Comparison of ENCODE assay signal across 26 cellular contexts in genomic region chr11:3956038-3956437, GRCh38.
DNase-seq lines count a peak whose midpoint lies in the region; ATAC-seq and TF ChIP-seq lines count a peak whose summit lies in the region.
"Had no signal": no experiment of that assay in that cellular context is flagged by ENCODE, and none has a peak within 500 bp of the region (broad histone marks: within the 10 kb centered on the region; RNA-seq: fewer than 3 reads in every experiment).

No MANE protein-coding gene starts in this region.

- peaks cover 2% of the 10 kb centered on the region for H3K9me3 Mint-ChIP-seq in activated CD4-positive, alpha-beta T cell treated with anti-CD3 and anti-CD28 coated beads, Interleukin-2, amount 10 ng/mL, durations not matched to agents 7 days and 5 days
- no peaks in the 10 kb centered on the region for H3K9me3 Mint-ChIP-seq in activated T-helper 17 cell treated with anti-CD3 and anti-CD28 coated beads, Interleukin-2, amount 50 U/mL, for 72 hours
- H3K9me3 Mint-ChIP-seq in natural killer cell: no peaks in the 10 kb centered on the region

- intact Hi-C loops in natural killer cell (cut with micrococcal nuclease): no loop called here

- H3K79me2 ChIP-seq in KMS-11 (ENCODE audit: insufficient read depth, low read depth): no peaks in the 10 kb centered on the region

- H3K4me2 ChIP-seq in KMS-11: peak overlapping the region; percentile 46
- H3K4me2 ChIP-seq: A549 had no signal

- H3K4me3 Mint-ChIP-seq in activated CD4-positive, alpha-beta T cell treated with anti-CD3 and anti-CD28 coated beads, Interleukin-2, amount 10 ng/mL, durations not matched to agents 7 days and 5 days: no peak overlapping the region
- peak overlapping the region; percentile 86 for H3K4me3 Mint-ChIP-seq in activated T-helper 17 cell treated with anti-CD3 and anti-CD28 coated beads, Interleukin-2, amount 50 U/mL, for 72 hours
- H3K4me3 Mint-ChIP-seq in natural killer cell: no peak overlapping the region
- H3K4me3 Mint-ChIP-seq: mesothelial cell of epicardium, nephron progenitor cell had no signal

- H3K9ac ChIP-seq in KMS-11: no peak overlapping the region

- H3K27ac Mint-ChIP-seq in activated CD4-positive, alpha-beta T cell treated with anti-CD3 and anti-CD28 coated beads, Interleukin-2, amount 10 ng/mL, durations not matched to agents 7 days and 5 days: peak overlapping the region; percentile 82
- peak overlapping the region; percentile 99 for H3K27ac Mint-ChIP-seq in activated T-helper 17 cell treated with anti-CD3 and anti-CD28 coated beads, Interleukin-2, amount 50 U/mL, for 72 hours
- H3K27ac Mint-ChIP-seq in natural killer cell: peak overlapping the region; percentile 4 to 11
- H3K27ac Mint-ChIP-seq: mesothelial cell of epicardium, nephron progenitor cell had no signal

- no peak for ATAC-seq in activated T-helper 17 cell treated with anti-CD3 and anti-CD28 coated beads, Interleukin-2, amount 50 U/mL, for 72 hours (replicated peaks)
- ATAC-seq in natural killer cell (no peak), HG02970 (IDR thresholded peaks at IDR 0.05; ENCODE audit: low FRiP score, unreplicated experiment) (no peak)
- ATAC-seq: A549 had no signal

- CTCF ChIA-PET in activated CD4-positive, alpha-beta T cell treated with anti-CD3 and anti-CD28 coated beads, Interleukin-2, amount 10 ng/mL, durations not matched to agents 7 days and 5 days (lab: Charles Lee): interaction anchor here (0.7 to 1.2 kb wide), 2 partner anchors 8 to 101 kb away, joined by 3 read pairs; partner anchors contain the start of gene STIM1

- H2AFZ ChIP-seq in KMS-11 (ENCODE audit: low read depth): no peak overlapping the region

- H3K27me3 Mint-ChIP-seq in activated CD4-positive, alpha-beta T cell treated with anti-CD3 and anti-CD28 coated beads, Interleukin-2, amount 10 ng/mL, durations not matched to agents 7 days and 5 days: no peaks in the 10 kb centered on the region
- H3K27me3 Mint-ChIP-seq in activated T-helper 17 cell treated with anti-CD3 and anti-CD28 coated beads, Interleukin-2, amount 50 U/mL, for 72 hours: no peaks in the 10 kb centered on the region
- no peaks in the 10 kb centered on the region for H3K27me3 Mint-ChIP-seq in natural killer cell (ENCODE audit: low read depth in 2 of 2)

- no peak overlapping the region for H3K27ac ChIP-seq in KMS-11
- H3K27ac ChIP-seq: A549, colonic mucosa, ovary, Peyer's patch, upper lobe of left lung had no signal

- POLR2A ChIA-PET in activated CD4-positive, alpha-beta T cell treated with anti-CD3 and anti-CD28 coated beads, Interleukin-2, amount 10 ng/mL, durations not matched to agents 7 days and 5 days (lab: Charles Lee): no interaction called here

- peaks cover 81% of the 10 kb centered on the region for H3K4me1 Mint-ChIP-seq in activated CD4-positive, alpha-beta T cell treated with anti-CD3 and anti-CD28 coated beads, Interleukin-2, amount 10 ng/mL, durations not matched to agents 7 days and 5 days
- H3K4me1 Mint-ChIP-seq in activated T-helper 17 cell treated with anti-CD3 and anti-CD28 coated beads, Interleukin-2, amount 50 U/mL, for 72 hours: peaks cover 60% of the 10 kb centered on the region
- peaks cover 71 to 81% of the 10 kb centered on the region in 2 donors for H3K4me1 Mint-ChIP-seq in natural killer cell

- H3K36me3 ChIP-seq in KMS-11 (ENCODE audit: insufficient read depth): no peaks in the 10 kb centered on the region
- H3K36me3 ChIP-seq: colonic mucosa, ovary, Peyer's patch, upper lobe of left lung had no signal

- no peaks in the 10 kb centered on the region for H4K20me1 ChIP-seq in KMS-11 (ENCODE audit: insufficient read depth)

- no peak for TF ChIP-seq CTCF in KMS-11 (conservative IDR thresholded peaks at IDR 0.05; ENCODE audit: low read depth, low read length)
- no peak for TF ChIP-seq CTCF in natural killer cell (IDR thresholded peaks at IDR 0.05)

- peaks cover 55% of the 10 kb centered on the region for H3K4me1 ChIP-seq in KMS-11 (ENCODE audit: low read depth, poor library complexity, severe bottlenecking)
- H3K4me1 ChIP-seq: colonic mucosa had no signal

- H3K27me3 ChIP-seq in KMS-11 (ENCODE audit: insufficient read depth, low read depth): no peaks in the 10 kb centered on the region
- H3K27me3 ChIP-seq: colonic mucosa, ovary, Peyer's patch, upper lobe of left lung had no signal

- H3K36me3 Mint-ChIP-seq in activated CD4-positive, alpha-beta T cell treated with anti-CD3 and anti-CD28 coated beads, Interleukin-2, amount 10 ng/mL, durations not matched to agents 7 days and 5 days (ENCODE audit: low read depth): peaks cover 42% of the 10 kb centered on the region
- no peaks in the 10 kb centered on the region for H3K36me3 Mint-ChIP-seq in activated T-helper 17 cell treated with anti-CD3 and anti-CD28 coated beads, Interleukin-2, amount 50 U/mL, for 72 hours (ENCODE audit: low read depth)
- no peaks in the 10 kb centered on the region for H3K36me3 Mint-ChIP-seq in natural killer cell
- H3K36me3 Mint-ChIP-seq: mesothelial cell of epicardium had no signal

- no peak overlapping the region for H3K4me3 ChIP-seq in KMS-11 (IDR thresholded peaks at IDR 0.05; ENCODE audit: insufficient read depth, low read depth, low read length)
- H3K4me3 ChIP-seq: A549, colonic mucosa, ovary, Peyer's patch, upper lobe of left lung had no signal

- no peak for DNase-seq in activated CD4-positive, alpha-beta T cell treated with anti-CD3 and anti-CD28 coated beads, Interleukin-2, amount 10 ng/mL, durations not matched to agents 7 days and 5 days
- DNase-seq in activated CD4-positive, alpha-beta T cell treated with anti-CD3 and anti-CD28 coated beads for 1 hour: no peak
- no peak for DNase-seq in natural killer cell
- DNase-seq in activated CD4-positive, CD25-positive, alpha-beta regulatory T cell (lab: John Stamatoyannopoulos, UW): no peak
- DNase-seq in EL: no peak
- DNase-seq: activated gamma-delta T cell; aorta; colonic mucosa; effector CD8-positive, alpha-beta T cell; glutamatergic neuron; NCI-H1092; NCI-H1694 treated with DMSO at 0.1 percent for 48 hours; NCI-H526; nephron progenitor cell; ovary; Peyer's patch; SIG-M5; small intestine; stimulated activated CD4-positive, alpha-beta T cell treated with anti-CD3 and anti-CD28 coated beads, Interleukin-1b, Interleukin-23, amount 100 ng/mL, for 48 hours; substantia nigra; upper lobe of left lung had no signal

Comparison
In these comparisons a context has a peak if more than half of its experiments do, and no peak if none do; other contexts are left out.
1. H3K27ac Mint-ChIP-seq: peak in every context shown above with its lines; median percentile 99 in activated T-helper 17 cell treated with anti-CD3 and anti-CD28 coated beads, Interleukin-2, amount 50 U/mL, for 72 hours; 82 in activated CD4-positive, alpha-beta T cell treated with anti-CD3 and anti-CD28 coated beads, Interleukin-2, amount 10 ng/mL, durations not matched to agents 7 days and 5 days; 8 in natural killer cell.